Comparison of ENCODE assay signal across 1 cellular context in genomic region chr14:102140027-102140749, GRCh38.
TF ChIP-seq lines count a peak whose summit lies in the region.

No MANE protein-coding gene starts in this region.

TF ChIP-seq in HEK293, 187 proteins besides CTCF, POLR2A, EP300 and RAD21 (continued from another document):
- TF ChIP-seq ZNF292 (tag by site-specific recombination; IDR thresholded peaks at IDR 0.05; ENCODE audit: borderline replicate concordance, low read depth) (no peak), GLIS2 (tag by site-specific recombination; IDR thresholded peaks at IDR 0.05) (peak; percentile 66), BCL6B (tag by site-specific recombination; IDR thresholded peaks at IDR 0.05) (no peak), ZNF692 (tag by site-specific recombination; IDR thresholded peaks at IDR 0.05) (no peak), ZNF792 (tag by site-specific recombination; IDR thresholded peaks at IDR 0.05) (no peak), ZNF704 (tag by site-specific recombination; IDR thresholded peaks at IDR 0.05) (no peak), ZNF701 (tag by site-specific recombination; IDR thresholded peaks at IDR 0.05) (no peak), ZNF791 (tag by site-specific recombination; IDR thresholded peaks at IDR 0.05) (no peak), ZNF335 (tag by site-specific recombination; conservative IDR thresholded peaks at IDR 0.05) (peak; percentile 92), ZNF549 (tag by site-specific recombination; IDR thresholded peaks at IDR 0.05) (no peak), ZNF514 (tag by site-specific recombination; IDR thresholded peaks at IDR 0.05) (no peak), ZNF660 (tag by site-specific recombination; IDR thresholded peaks at IDR 0.05) (0 out of 2 replicates have a peak, but pooled peaks have one; percentile 6), ZNF785 (tag by site-specific recombination; IDR thresholded peaks at IDR 0.05) (no peak), ZBTB20 (tag by site-specific recombination; IDR thresholded peaks at IDR 0.05) (peak; percentile 54; the same call in 1 of the 2 replicates), ZBTB48 (tag by site-specific recombination; IDR thresholded peaks at IDR 0.05) (peak; percentile 55; the same call in 1 of the 2 replicates), ZNF501 (tag by site-specific recombination; IDR thresholded peaks at IDR 0.05) (peak; percentile 55; the same call in 1 of the 2 replicates), ZNF768 (tag by site-specific recombination; IDR thresholded peaks at IDR 0.05) (no peak), ZFHX2 (tag by site-specific recombination; conservative IDR thresholded peaks at IDR 0.05) (no peak; the same call in 1 of the 2 replicates), ATF2 (tag by site-specific recombination; IDR thresholded peaks at IDR 0.05; ENCODE audit: low read depth) (no peak), ZEB2 (tag by site-specific recombination; IDR thresholded peaks at IDR 0.05) (no peak; the same call in 1 of the 2 replicates), ZNF560 (tag by site-specific recombination; IDR thresholded peaks at IDR 0.05; ENCODE audit: borderline replicate concordance) (no peak), ZNF248 (tag by site-specific recombination; IDR thresholded peaks at IDR 0.05) (no peak), ZNF776 (tag by site-specific recombination; IDR thresholded peaks at IDR 0.05; ENCODE audit: borderline replicate concordance) (no peak), ZNF558 (tag by site-specific recombination; IDR thresholded peaks at IDR 0.05) (no peak), PRDM2 (tag by site-specific recombination; IDR thresholded peaks at IDR 0.05; ENCODE audit: borderline replicate concordance) (no peak), ZNF555 (tag by site-specific recombination; conservative IDR thresholded peaks at IDR 0.05) (no peak), ZNF426 (tag by site-specific recombination; IDR thresholded peaks at IDR 0.05) (no peak), PRDM10 (tag by site-specific recombination; IDR thresholded peaks at IDR 0.05) (0 out of 2 replicates have a peak, but pooled peaks have one; percentile 47), ZNF624 (tag by site-specific recombination; IDR thresholded peaks at IDR 0.05) (no peak), ZNF398 (tag by site-specific recombination; IDR thresholded peaks at IDR 0.05) (peak; percentile 58), ZNF423 (tag by site-specific recombination; IDR thresholded peaks at IDR 0.05) (0 out of 2 replicates have a peak, but pooled peaks have one; percentile 46), ZNF23 (tag by site-specific recombination; IDR thresholded peaks at IDR 0.05; ENCODE audit: borderline replicate concordance) (no peak), ZNF394 (tag by site-specific recombination; IDR thresholded peaks at IDR 0.05; ENCODE audit: borderline replicate concordance) (peak; percentile 51; the same call in 1 of the 2 replicates), SP2 (tag by site-specific recombination; IDR thresholded peaks at IDR 0.05) (peak; percentile 81), PATZ1 (tag by site-specific recombination; IDR thresholded peaks at IDR 0.05) (no peak; the same call in 1 of the 2 replicates), ZBTB7A (tag by site-specific recombination; IDR thresholded peaks at IDR 0.05; ENCODE audit: low read depth) (0 out of 2 replicates have a peak, but pooled peaks have one; percentile 35), ZNF132 (tag by site-specific recombination; IDR thresholded peaks at IDR 0.05; ENCODE audit: borderline replicate concordance) (no peak), ZNF354C (tag by site-specific recombination; IDR thresholded peaks at IDR 0.05; ENCODE audit: borderline replicate concordance, low read depth) (no peak), ZNF600 (tag by site-specific recombination; IDR thresholded peaks at IDR 0.05) (peak; percentile 65), KLF1 (tag by site-specific recombination; IDR thresholded peaks at IDR 0.05) (no peak), ZNF747 (tag by site-specific recombination; IDR thresholded peaks at IDR 0.05) (no peak)
TF ChIP-seq in HEK293: peak in this region for 13.
